ENCODE assay signal across 8 cellular contexts in the genomic region with DNA sequence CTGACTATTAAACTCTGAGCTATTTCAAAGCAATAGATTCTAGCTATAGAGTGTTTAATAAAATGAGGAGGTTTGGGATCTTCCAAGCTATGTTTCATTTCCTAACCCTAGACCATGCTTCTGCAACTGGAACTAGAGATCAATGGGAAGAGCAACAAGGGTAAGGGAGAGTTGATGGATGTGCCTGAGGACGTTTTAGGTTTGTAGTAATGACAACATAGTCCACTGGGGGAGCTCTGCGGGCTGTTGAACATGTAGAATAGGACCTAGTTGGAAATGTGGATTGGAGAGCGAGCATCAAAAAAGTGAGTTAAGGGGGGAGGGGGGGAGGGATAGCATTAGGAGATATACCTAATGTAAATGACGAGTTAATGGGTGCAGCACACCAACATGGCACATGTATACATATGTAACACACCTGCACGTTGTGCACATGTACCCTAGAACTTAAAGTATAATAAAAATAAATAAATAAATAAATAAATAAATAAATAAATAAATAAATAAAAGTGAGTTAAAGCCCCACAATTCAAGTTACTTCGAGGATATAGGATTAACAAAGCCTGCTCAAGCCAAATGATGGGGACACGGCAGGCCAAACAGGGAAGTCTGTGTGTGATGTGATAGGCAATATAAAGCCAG.
DNase-seq lines count a peak whose midpoint lies in the region; ATAC-seq and TF ChIP-seq lines count a peak whose summit lies in the region.
"Not testable (repeated sequence)": the region's sequence is repeated elsewhere in the genome, so short reads cannot be mapped to it uniquely, and the experiment has no call there.

No MANE protein-coding gene starts in this region.

- CTCF ChIA-PET in SK-N-SH (lab: Yijun Ruan, JAX): interaction anchor here (0.6 to 3.1 kb wide), 22 partner anchors 10 to 346 kb away, joined by 3 to 19 read pairs (median 3); a partner anchor contains a TSS

- H3K36me3 ChIP-seq in SK-N-SH (replicated peaks in 1 of 2; ENCODE audit: control insufficient read depth in 1 of 2, insufficient read depth in 2 of 2, low read length in 1 of 2); body of pancreas (replicated peaks in 1 of 2; ENCODE audit: insufficient read depth in 1 of 2, low read depth in 2 of 2); osteoblast (ENCODE audit: insufficient read depth, low read length): not testable (repeated sequence)

- not testable (repeated sequence) for H3K4me3 ChIP-seq in AG09309 (ENCODE audit: control insufficient read depth, low read depth, low read length); GM12875 (ENCODE audit: low read depth, low read length); SK-N-SH (ENCODE audit: low read depth in 2 of 2, low read length in 1 of 2); body of pancreas; osteoblast (ENCODE audit: insufficient read depth, low read length)

- ATAC-seq in HG03520 (IDR thresholded peaks at IDR 0.05; ENCODE audit: unreplicated experiment): peak; percentile 46
- peak; percentile 79 for ATAC-seq in body of pancreas
- peak; percentile 72 for ATAC-seq in left ventricle myocardium superior

- TF ChIP-seq CTCF in AG09309 (IDR thresholded peaks at IDR 0.05; ENCODE audit: control insufficient read depth, insufficient read depth, low read depth, low read length, missing control alignments): peak; percentile 56
- peak; percentile 72 for TF ChIP-seq CTCF in GM12875 (IDR thresholded peaks at IDR 0.05; ENCODE audit: borderline replicate concordance, insufficient read depth, low read depth, low read length)
- TF ChIP-seq CTCF in SK-N-SH (IDR thresholded peaks at IDR 0.05): peak; percentile 52
- peak; percentile 9 to 57 (median 48) for TF ChIP-seq CTCF in body of pancreas (IDR thresholded peaks at IDR 0.05)
- peak; percentile 50 for TF ChIP-seq CTCF in osteoblast (IDR thresholded peaks at IDR 0.05; ENCODE audit: extremely low read depth, low read depth, low read length)

- not testable (repeated sequence) for H3F3A ChIP-seq in SK-N-SH (replicated peaks; ENCODE audit: insufficient read depth)

- not testable (repeated sequence) for H3K27ac ChIP-seq in SK-N-SH (ENCODE audit: low read depth in 2 of 2, low read length in 1 of 2); body of pancreas; osteoblast (ENCODE audit: low read depth, low read length)

- DNase-seq in AG09309 (ENCODE audit: low read depth); left ventricle myocardium superior; osteoblast (ENCODE audit: insufficient read length, low spot score, missing footprints): not testable (repeated sequence)
- DNase-seq in NCI-H2196 (lab: John Stamatoyannopoulos, UW; ENCODE audit: unreplicated experiment) (peak; percentile 54), SK-N-SH (peak; percentile 63), body of pancreas (peak; percentile 51 to 64 (median 56))

- H3K4me2 ChIP-seq in SK-N-SH; osteoblast (ENCODE audit: insufficient read depth, low read length): not testable (repeated sequence)

- H3K9me3 ChIP-seq in SK-N-SH; body of pancreas; osteoblast (ENCODE audit: low read depth, low read length): not testable (repeated sequence)

- peak; percentile 57 for TF ChIP-seq RAD21 in SK-N-SH (IDR thresholded peaks at IDR 0.05; ENCODE audit: low read length)

- not testable (repeated sequence) for H3K9me2 ChIP-seq in SK-N-SH

- not testable (repeated sequence) for H3K4me1 ChIP-seq in SK-N-SH (ENCODE audit: control insufficient read depth in 1 of 2, insufficient read depth in 2 of 2, low read depth in 1 of 2, low read length in 1 of 2); body of pancreas; osteoblast (ENCODE audit: insufficient read depth, low read length)

- H3K9ac ChIP-seq in SK-N-SH: not testable (repeated sequence)

- intact Hi-C loops in body of pancreas (cut with DNase I); left ventricle myocardium superior (cut with micrococcal nuclease): not testable (repeated sequence)

- TF ChIP-seq EP300 in SK-N-SH (IDR thresholded peaks at IDR 0.05; ENCODE audit: borderline replicate concordance in 1 of 2, low read depth in 1 of 2, low read length in 1 of 2): not testable (repeated sequence)

- WGBS in SK-N-SH (ENCODE audit: low lambda C conversion rate): 42% methylated on average over 7 of the region's 7 CpGs
- 33 to 48% methylated on average over 7 of the region's 7 CpGs for WGBS in body of pancreas, 2 donors

- H2AFZ ChIP-seq in SK-N-SH (ENCODE audit: low read depth); osteoblast (ENCODE audit: low read length): not testable (repeated sequence)

- H3K27me3 ChIP-seq in SK-N-SH (ENCODE audit: insufficient read depth); body of pancreas: not testable (repeated sequence)
- H3K27me3 ChIP-seq in osteoblast (ENCODE audit: insufficient read depth, low read length): peaks cover 33% of the 10 kb centered on the region

- POLR2A ChIA-PET in SK-N-SH (lab: Yijun Ruan, JAX): not testable (repeated sequence)

- not testable (repeated sequence) for TF ChIP-seq POLR2A in body of pancreas (IDR thresholded peaks at IDR 0.05)

- not testable (repeated sequence) for H3K79me2 ChIP-seq in SK-N-SH (ENCODE audit: insufficient read depth); osteoblast (ENCODE audit: insufficient read depth, low read length)

- not testable (repeated sequence) for H4K20me1 ChIP-seq in SK-N-SH (ENCODE audit: insufficient read depth); osteoblast (ENCODE audit: insufficient read depth, low read length)

TF ChIP-seq in SK-N-SH, 30 proteins besides CTCF, POLR2A, EP300 and RAD21:
- peak; percentile 29; the same call in 1 of the 2 replicates for TF ChIP-seq SMC3 (IDR thresholded peaks at IDR 0.05; ENCODE audit: low read depth, low read length)
